ENCODE assay signal across 21 cellular contexts in genomic region chr15:43408789-43409188, GRCh38.
"Had no signal": no experiment of that assay in that cellular context is flagged by ENCODE, and none has a peak within 500 bp of the region (broad histone marks: within the 10 kb centered on the region; RNA-seq: fewer than 3 reads in every experiment).

No MANE protein-coding gene starts in this region.

- H3K27me3 ChIP-seq: body of pancreas, colonic mucosa, gastrocnemius medialis, heart left ventricle, left lung, neutrophil, pancreas, upper lobe of left lung had no signal

- H3K27ac Mint-ChIP-seq: activated CD4-positive, alpha-beta memory T cell treated with anti-CD3 and anti-CD28 coated beads, Interleukin-2, amount 10 ng/mL, durations not matched to agents 7 days and 5 days; activated CD8-positive, alpha-beta memory T cell treated with anti-CD3 and anti-CD28 coated beads, Interleukin-2, amount 10 ng/mL, durations not matched to agents 7 days and 5 days; activated naive CD4-positive, alpha-beta T cell treated with anti-CD3 and anti-CD28 coated beads for 36 hours; natural killer cell treated with Interleukin-12 subunit alpha and Interleukin-12 subunit beta and Interleukin-15 and Interleukin-18, amount 100 ng/mL, for 72 hours; stimulated activated memory B cell treated with anti-CD40 and anti-IgM and Interleukin-4, amounts not matched to agents 10 μg/mL and 1 μg/mL and 100 μg/mL, for 72 hours had no signal

- H3K9me3 ChIP-seq: body of pancreas, colonic mucosa, gastrocnemius medialis, heart left ventricle, left lung, neutrophil, pancreas, thoracic aorta, upper lobe of left lung had no signal

- H3K27ac ChIP-seq: body of pancreas, colonic mucosa, gastrocnemius medialis, heart left ventricle, left lung, neutrophil, pancreas, thoracic aorta, upper lobe of left lung had no signal

- H3K4me3 Mint-ChIP-seq: activated CD4-positive, alpha-beta memory T cell treated with anti-CD3 and anti-CD28 coated beads, Interleukin-2, amount 10 ng/mL, durations not matched to agents 7 days and 5 days; activated CD8-positive, alpha-beta memory T cell treated with anti-CD3 and anti-CD28 coated beads, Interleukin-2, amount 10 ng/mL, durations not matched to agents 7 days and 5 days; activated naive CD4-positive, alpha-beta T cell treated with anti-CD3 and anti-CD28 coated beads for 36 hours; central memory CD8-positive, alpha-beta T cell; natural killer cell treated with Interleukin-12 subunit alpha and Interleukin-12 subunit beta and Interleukin-15 and Interleukin-18, amount 100 ng/mL, for 72 hours; stimulated activated memory B cell treated with anti-CD40 and anti-IgM and Interleukin-4, amounts not matched to agents 10 μg/mL and 1 μg/mL and 100 μg/mL, for 72 hours had no signal

- H3K9me3 Mint-ChIP-seq: activated CD4-positive, alpha-beta memory T cell treated with anti-CD3 and anti-CD28 coated beads, Interleukin-2, amount 10 ng/mL, durations not matched to agents 7 days and 5 days; activated naive CD4-positive, alpha-beta T cell treated with anti-CD3 and anti-CD28 coated beads for 36 hours; central memory CD8-positive, alpha-beta T cell; natural killer cell treated with Interleukin-12 subunit alpha and Interleukin-12 subunit beta and Interleukin-15 and Interleukin-18, amount 100 ng/mL, for 72 hours; stimulated activated memory B cell treated with anti-CD40 and anti-IgM and Interleukin-4, amounts not matched to agents 10 μg/mL and 1 μg/mL and 100 μg/mL, for 72 hours had no signal

- H3K4me1 Mint-ChIP-seq: activated CD8-positive, alpha-beta memory T cell treated with anti-CD3 and anti-CD28 coated beads, Interleukin-2, amount 10 ng/mL, durations not matched to agents 7 days and 5 days; stimulated activated memory B cell treated with anti-CD40 and anti-IgM and Interleukin-4, amounts not matched to agents 10 μg/mL and 1 μg/mL and 100 μg/mL, for 72 hours had no signal

- H3K27me3 Mint-ChIP-seq: activated CD4-positive, alpha-beta memory T cell treated with anti-CD3 and anti-CD28 coated beads, Interleukin-2, amount 10 ng/mL, durations not matched to agents 7 days and 5 days; activated CD8-positive, alpha-beta memory T cell treated with anti-CD3 and anti-CD28 coated beads, Interleukin-2, amount 10 ng/mL, durations not matched to agents 7 days and 5 days; central memory CD8-positive, alpha-beta T cell; natural killer cell treated with Interleukin-12 subunit alpha and Interleukin-12 subunit beta and Interleukin-15 and Interleukin-18, amount 100 ng/mL, for 72 hours; stimulated activated memory B cell treated with anti-CD40 and anti-IgM and Interleukin-4, amounts not matched to agents 10 μg/mL and 1 μg/mL and 100 μg/mL, for 72 hours had no signal

- H3K4me1 ChIP-seq: body of pancreas, colonic mucosa, gastrocnemius medialis, left lung, pancreas, upper lobe of left lung had no signal

- DNase-seq: activated CD4-positive, alpha-beta memory T cell treated with anti-CD3 and anti-CD28 coated beads, Interleukin-2, amount 10 ng/mL, durations not matched to agents 7 days and 5 days; activated CD8-positive, alpha-beta memory T cell treated with anti-CD3 and anti-CD28 coated beads, Interleukin-2, amount 10 ng/mL, durations not matched to agents 7 days and 5 days; activated naive CD4-positive, alpha-beta T cell treated with anti-CD3 and anti-CD28 coated beads for 36 hours; colonic mucosa; gastrocnemius medialis; heart left ventricle; left lung; mammary epithelial cell; pancreas; stimulated activated CD4-positive, alpha-beta T cell treated with anti-CD3 and anti-CD28 coated beads, Interleukin-4, amount 100 ng/mL, for 4 hours; T-helper 1 cell; T1000; upper lobe of left lung had no signal

- ATAC-seq: activated CD8-positive, alpha-beta memory T cell treated with anti-CD3 and anti-CD28 coated beads, Interleukin-2, amount 10 ng/mL, durations not matched to agents 7 days and 5 days; body of pancreas; gastrocnemius medialis; heart left ventricle; left lung; natural killer cell treated with Interleukin-12 subunit alpha and Interleukin-12 subunit beta and Interleukin-15 and Interleukin-18, amount 100 ng/mL, for 72 hours; pancreas; sciatic nerve; stimulated activated memory B cell treated with anti-CD40 and anti-IgM and Interleukin-4, amounts not matched to agents 10 μg/mL and 1 μg/mL and 100 μg/mL, for 72 hours had no signal

- H3K4me3 ChIP-seq: body of pancreas, colonic mucosa, gastrocnemius medialis, heart left ventricle, left lung, pancreas, smooth muscle cell, thoracic aorta, upper lobe of left lung had no signal
